ENCODE assay signal across 1 cellular context in the genomic region with DNA sequence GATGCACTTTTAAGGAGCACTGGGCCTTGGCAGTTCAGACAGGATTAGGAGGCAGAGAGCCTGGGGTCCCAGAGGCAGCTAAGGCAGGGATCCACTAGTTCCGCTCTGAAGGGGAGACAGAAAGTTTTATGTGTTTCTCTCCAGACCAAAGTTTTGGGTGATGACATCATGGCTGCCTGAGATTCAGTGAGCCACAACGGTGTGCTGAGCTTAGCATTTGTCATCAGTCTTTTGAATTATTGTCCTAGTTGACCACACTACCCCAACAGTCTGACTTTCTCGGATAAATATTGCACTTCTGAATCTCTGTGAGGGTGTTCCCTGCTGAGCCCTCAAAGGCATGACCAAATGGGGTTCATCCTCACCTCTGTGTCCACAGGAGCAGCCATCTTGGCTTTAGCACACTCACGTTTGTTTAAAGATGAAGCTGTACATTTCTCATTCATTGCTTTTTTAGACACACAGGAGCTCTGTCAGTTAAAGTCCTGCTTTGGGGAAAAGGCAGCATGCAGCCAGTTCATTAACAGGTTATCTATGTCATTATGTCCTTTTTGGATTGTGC.
TF ChIP-seq lines count a peak whose summit lies in the region.

No MANE protein-coding gene starts in this region.

TF ChIP-seq in K562, 482 proteins besides CTCF, POLR2A, EP300 and RAD21 (continued from another document and continues in another):
- TF ChIP-seq, protein P1, sequence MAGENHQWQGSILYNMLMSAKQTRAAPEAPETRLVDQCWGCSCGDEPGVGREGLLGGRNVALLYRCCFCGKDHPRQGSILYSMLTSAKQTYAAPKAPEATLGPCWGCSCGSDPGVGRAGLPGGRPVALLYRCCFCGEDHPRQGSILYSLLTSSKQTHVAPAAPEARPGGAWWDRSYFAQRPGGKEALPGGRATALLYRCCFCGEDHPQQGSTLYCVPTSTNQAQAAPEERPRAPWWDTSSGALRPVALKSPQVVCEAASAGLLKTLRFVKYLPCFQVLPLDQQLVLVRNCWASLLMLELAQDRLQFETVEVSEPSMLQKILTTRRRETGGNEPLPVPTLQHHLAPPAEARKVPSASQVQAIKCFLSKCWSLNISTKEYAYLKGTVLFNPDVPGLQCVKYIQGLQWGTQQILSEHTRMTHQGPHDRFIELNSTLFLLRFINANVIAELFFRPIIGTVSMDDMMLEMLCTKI (IDR thresholded peaks at IDR 0.05; ENCODE audit: partially characterized antibody), result no peak
- TF ChIP-seq ZNF584 (CRISPR knock-in tag; IDR thresholded peaks at IDR 0.05; ENCODE audit: low read depth), result peak; percentile 22; the same call in 1 of the 2 replicates
- TF ChIP-seq, protein P2, sequence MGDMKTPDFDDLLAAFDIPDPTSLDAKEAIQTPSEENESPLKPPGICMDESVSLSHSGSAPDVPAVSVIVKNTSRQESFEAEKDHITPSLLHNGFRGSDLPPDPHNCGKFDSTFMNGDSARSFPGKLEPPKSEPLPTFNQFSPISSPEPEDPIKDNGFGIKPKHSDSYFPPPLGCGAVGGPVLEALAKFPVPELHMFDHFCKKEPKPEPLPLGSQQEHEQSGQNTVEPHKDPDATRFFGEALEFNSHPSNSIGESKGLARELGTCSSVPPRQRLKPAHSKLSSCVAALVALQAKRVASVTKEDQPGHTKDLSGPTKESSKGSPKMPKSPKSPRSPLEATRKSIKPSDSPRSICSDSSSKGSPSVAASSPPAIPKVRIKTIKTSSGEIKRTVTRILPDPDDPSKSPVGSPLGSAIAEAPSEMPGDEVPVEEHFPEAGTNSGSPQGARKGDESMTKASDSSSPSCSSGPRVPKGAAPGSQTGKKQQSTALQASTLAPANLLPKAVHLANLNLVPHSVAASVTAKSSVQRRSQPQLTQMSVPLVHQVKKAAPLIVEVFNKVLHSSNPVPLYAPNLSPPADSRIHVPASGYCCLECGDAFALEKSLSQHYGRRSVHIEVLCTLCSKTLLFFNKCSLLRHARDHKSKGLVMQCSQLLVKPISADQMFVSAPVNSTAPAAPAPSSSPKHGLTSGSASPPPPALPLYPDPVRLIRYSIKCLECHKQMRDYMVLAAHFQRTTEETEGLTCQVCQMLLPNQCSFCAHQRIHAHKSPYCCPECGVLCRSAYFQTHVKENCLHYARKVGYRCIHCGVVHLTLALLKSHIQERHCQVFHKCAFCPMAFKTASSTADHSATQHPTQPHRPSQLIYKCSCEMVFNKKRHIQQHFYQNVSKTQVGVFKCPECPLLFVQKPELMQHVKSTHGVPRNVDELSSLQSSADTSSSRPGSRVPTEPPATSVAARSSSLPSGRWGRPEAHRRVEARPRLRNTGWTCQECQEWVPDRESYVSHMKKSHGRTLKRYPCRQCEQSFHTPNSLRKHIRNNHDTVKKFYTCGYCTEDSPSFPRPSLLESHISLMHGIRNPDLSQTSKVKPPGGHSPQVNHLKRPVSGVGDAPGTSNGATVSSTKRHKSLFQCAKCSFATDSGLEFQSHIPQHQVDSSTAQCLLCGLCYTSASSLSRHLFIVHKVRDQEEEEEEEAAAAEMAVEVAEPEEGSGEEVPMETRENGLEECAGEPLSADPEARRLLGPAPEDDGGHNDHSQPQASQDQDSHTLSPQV (IDR thresholded peaks at IDR 0.05), result 0 out of 2 replicates have a peak, but pooled peaks have one; percentile 25
- peak; percentile 66 for TF ChIP-seq ATF7 (IDR thresholded peaks at IDR 0.05)
- TF ChIP-seq, protein P3, sequence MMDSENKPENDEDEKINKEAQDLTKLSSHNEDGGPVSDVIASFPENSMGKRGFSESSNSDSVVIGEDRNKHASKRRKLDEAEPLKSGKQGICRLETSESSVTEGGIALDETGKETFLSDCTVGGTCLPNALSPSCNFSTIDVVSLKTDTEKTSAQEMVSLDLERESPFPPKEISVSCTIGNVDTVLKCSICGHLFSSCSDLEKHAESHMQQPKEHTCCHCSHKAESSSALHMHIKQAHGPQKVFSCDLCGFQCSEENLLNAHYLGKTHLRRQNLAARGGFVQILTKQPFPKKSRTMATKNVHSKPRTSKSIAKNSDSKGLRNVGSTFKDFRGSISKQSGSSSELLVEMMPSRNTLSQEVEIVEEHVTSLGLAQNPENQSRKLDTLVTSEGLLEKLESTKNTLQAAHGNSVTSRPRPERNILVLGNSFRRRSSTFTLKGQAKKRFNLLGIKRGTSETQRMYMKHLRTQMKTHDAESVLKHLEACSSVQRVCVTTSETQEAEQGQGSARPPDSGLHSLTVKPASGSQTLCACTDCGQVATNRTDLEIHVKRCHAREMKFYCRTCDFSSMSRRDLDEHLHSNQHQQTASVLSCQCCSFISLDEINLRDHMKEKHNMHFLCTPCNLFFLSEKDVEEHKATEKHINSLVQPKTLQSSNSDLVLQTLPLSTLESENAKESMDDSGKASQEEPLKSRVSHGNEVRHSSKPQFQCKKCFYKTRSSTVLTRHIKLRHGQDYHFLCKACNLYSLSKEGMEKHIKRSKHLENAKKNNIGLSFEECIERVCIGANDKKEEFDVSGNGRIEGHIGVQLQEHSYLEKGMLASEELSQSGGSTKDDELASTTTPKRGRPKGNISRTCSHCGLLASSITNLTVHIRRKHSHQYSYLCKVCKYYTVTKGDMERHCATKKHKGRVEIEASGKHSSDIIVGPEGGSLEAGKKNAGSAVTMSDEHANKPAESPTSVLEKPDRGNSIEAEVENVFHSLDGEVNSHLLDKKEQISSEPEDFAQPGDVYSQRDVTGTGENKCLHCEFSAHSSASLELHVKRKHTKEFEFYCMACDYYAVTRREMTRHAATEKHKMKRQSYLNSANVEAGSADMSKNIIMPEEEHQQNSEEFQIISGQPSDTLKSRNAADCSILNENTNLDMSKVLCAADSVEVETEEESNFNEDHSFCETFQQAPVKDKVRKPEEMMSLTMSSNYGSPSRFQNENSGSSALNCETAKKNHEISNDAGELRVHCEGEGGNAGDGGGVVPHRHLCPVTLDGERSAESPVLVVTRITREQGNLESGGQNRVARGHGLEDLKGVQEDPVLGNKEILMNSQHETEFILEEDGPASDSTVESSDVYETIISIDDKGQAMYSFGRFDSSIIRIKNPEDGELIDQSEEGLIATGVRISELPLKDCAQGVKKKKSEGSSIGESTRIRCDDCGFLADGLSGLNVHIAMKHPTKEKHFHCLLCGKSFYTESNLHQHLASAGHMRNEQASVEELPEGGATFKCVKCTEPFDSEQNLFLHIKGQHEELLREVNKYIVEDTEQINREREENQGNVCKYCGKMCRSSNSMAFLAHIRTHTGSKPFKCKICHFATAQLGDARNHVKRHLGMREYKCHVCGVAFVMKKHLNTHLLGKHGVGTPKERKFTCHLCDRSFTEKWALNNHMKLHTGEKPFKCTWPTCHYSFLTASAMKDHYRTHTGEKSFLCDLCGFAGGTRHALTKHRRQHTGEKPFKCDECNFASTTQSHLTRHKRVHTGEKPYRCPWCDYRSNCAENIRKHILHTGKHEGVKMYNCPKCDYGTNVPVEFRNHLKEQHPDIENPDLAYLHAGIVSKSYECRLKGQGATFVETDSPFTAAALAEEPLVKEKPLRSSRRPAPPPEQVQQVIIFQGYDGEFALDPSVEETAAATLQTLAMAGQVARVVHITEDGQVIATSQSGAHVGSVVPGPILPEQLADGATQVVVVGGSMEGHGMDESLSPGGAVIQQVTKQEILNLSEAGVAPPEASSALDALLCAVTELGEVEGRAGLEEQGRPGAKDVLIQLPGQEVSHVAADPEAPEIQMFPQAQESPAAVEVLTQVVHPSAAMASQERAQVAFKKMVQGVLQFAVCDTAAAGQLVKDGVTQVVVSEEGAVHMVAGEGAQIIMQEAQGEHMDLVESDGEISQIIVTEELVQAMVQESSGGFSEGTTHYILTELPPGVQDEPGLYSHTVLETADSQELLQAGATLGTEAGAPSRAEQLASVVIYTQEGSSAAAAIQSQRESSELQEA (IDR thresholded peaks at IDR 0.05; ENCODE audit: low read depth), result no peak
- no peak for TF ChIP-seq TEAD2 (tag; IDR thresholded peaks at IDR 0.05)
- TF ChIP-seq RBM34 (IDR thresholded peaks at IDR 0.05; ENCODE audit: borderline replicate concordance, insufficient read depth, low read length), result no peak
- TF ChIP-seq, protein P4, sequence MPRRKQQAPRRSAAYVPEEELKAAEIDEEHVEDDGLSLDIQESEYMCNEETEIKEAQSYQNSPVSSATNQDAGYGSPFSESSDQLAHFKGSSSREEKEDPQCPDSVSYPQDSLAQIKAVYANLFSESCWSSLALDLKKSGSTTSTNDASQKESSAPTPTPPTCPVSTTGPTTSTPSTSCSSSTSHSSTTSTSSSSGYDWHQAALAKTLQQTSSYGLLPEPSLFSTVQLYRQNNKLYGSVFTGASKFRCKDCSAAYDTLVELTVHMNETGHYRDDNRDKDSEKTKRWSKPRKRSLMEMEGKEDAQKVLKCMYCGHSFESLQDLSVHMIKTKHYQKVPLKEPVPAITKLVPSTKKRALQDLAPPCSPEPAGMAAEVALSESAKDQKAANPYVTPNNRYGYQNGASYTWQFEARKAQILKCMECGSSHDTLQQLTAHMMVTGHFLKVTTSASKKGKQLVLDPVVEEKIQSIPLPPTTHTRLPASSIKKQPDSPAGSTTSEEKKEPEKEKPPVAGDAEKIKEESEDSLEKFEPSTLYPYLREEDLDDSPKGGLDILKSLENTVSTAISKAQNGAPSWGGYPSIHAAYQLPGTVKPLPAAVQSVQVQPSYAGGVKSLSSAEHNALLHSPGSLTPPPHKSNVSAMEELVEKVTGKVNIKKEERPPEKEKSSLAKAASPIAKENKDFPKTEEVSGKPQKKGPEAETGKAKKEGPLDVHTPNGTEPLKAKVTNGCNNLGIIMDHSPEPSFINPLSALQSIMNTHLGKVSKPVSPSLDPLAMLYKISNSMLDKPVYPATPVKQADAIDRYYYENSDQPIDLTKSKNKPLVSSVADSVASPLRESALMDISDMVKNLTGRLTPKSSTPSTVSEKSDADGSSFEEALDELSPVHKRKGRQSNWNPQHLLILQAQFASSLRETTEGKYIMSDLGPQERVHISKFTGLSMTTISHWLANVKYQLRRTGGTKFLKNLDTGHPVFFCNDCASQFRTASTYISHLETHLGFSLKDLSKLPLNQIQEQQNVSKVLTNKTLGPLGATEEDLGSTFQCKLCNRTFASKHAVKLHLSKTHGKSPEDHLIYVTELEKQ (CRISPR knock-in tag; IDR thresholded peaks at IDR 0.05), result no peak
- no peak for TF ChIP-seq CEBPG (CRISPR knock-in tag; IDR thresholded peaks at IDR 0.05)
- TF ChIP-seq CEBPG (tag; conservative IDR thresholded peaks at IDR 0.05 in 1 of 2, IDR thresholded peaks at IDR 0.05 in 1 of 2), result peak in 1 of 2 experiments; percentile 50; a peak in 1 of 4 replicates
- TF ChIP-seq ZNF561 (CRISPR knock-in tag; conservative IDR thresholded peaks at IDR 0.05), result no peak
- TF ChIP-seq ZC3H8 (IDR thresholded peaks at IDR 0.05), result no peak
- TF ChIP-seq RBM14 (IDR thresholded peaks at IDR 0.05; ENCODE audit: borderline replicate concordance, insufficient read depth, low read depth, low read length), result no peak
- TF ChIP-seq EZH2 (IDR thresholded peaks at IDR 0.05; ENCODE audit: borderline replicate concordance, low read depth, low read length), result no peak
- 0 out of 2 replicates have a peak, but pooled peaks have one; percentile 12 for TF ChIP-seq JUND (IDR thresholded peaks at IDR 0.05; ENCODE audit: borderline replicate concordance, low read depth, low read length)
- 0 out of 3 replicates have a peak, but pooled peaks have one; percentile 29 for TF ChIP-seq JUND (tag; IDR thresholded peaks at IDR 0.05; ENCODE audit: borderline replicate concordance, low read depth, low read length)
- peak in 1 of 3 experiments; percentile 74 for TF ChIP-seq YY1 (IDR thresholded peaks at IDR 0.05; ENCODE audit: borderline replicate concordance in 1 of 3, control insufficient read depth in 1 of 3, extremely low read depth in 1 of 3, insufficient read depth in 3 of 3, insufficient read length in 1 of 3, insufficient replicate concordance in 2 of 3, low read depth in 1 of 3, low read length in 2 of 3)
- no peak for TF ChIP-seq RBM15 (IDR thresholded peaks at IDR 0.05; ENCODE audit: insufficient read depth, low read length)
- TF ChIP-seq BCL6 (CRISPR knock-in tag; IDR thresholded peaks at IDR 0.05), result no peak
- no peak for TF ChIP-seq SP1 (CRISPR knock-in tag; IDR thresholded peaks at IDR 0.05)
- TF ChIP-seq BCOR (IDR thresholded peaks at IDR 0.05), result no peak
- TF ChIP-seq, protein P5, sequence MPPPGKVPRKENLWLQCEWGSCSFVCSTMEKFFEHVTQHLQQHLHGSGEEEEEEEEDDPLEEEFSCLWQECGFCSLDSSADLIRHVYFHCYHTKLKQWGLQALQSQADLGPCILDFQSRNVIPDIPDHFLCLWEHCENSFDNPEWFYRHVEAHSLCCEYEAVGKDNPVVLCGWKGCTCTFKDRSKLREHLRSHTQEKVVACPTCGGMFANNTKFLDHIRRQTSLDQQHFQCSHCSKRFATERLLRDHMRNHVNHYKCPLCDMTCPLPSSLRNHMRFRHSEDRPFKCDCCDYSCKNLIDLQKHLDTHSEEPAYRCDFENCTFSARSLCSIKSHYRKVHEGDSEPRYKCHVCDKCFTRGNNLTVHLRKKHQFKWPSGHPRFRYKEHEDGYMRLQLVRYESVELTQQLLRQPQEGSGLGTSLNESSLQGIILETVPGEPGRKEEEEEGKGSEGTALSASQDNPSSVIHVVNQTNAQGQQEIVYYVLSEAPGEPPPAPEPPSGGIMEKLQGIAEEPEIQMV (tag; conservative IDR thresholded peaks at IDR 0.05; ENCODE audit: low read depth), result no peak
- no peak for TF ChIP-seq STAG1 (CRISPR knock-in tag; IDR thresholded peaks at IDR 0.05; ENCODE audit: borderline replicate concordance)
- TF ChIP-seq, protein P6, sequence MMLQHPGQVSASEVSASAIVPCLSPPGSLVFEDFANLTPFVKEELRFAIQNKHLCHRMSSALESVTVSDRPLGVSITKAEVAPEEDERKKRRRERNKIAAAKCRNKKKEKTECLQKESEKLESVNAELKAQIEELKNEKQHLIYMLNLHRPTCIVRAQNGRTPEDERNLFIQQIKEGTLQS (IDR thresholded peaks at IDR 0.05), result peak; percentile 83
- TF ChIP-seq, protein P6 (CRISPR knock-in tag; conservative IDR thresholded peaks at IDR 0.05), result 0 out of 2 replicates have a peak, but pooled peaks have one; percentile 62
- no peak for TF ChIP-seq ZNF146 (CRISPR knock-in tag; IDR thresholded peaks at IDR 0.05; ENCODE audit: unreplicated experiment)
- TF ChIP-seq, protein P7, sequence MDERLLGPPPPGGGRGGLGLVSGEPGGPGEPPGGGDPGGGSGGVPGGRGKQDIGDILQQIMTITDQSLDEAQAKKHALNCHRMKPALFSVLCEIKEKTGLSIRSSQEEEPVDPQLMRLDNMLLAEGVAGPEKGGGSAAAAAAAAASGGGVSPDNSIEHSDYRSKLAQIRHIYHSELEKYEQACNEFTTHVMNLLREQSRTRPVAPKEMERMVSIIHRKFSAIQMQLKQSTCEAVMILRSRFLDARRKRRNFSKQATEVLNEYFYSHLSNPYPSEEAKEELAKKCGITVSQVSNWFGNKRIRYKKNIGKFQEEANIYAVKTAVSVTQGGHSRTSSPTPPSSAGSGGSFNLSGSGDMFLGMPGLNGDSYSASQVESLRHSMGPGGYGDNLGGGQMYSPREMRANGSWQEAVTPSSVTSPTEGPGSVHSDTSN (CRISPR knock-in tag; IDR thresholded peaks at IDR 0.05; ENCODE audit: low read depth), result no peak
- TF ChIP-seq, protein P7 (tag; conservative IDR thresholded peaks at IDR 0.05; ENCODE audit: low read depth), result peak; percentile 36; the same call in 1 of the 2 replicates
- TF ChIP-seq RBM17 (IDR thresholded peaks at IDR 0.05; ENCODE audit: borderline replicate concordance, low read depth, low read length), result no peak
- peak; percentile 58 for TF ChIP-seq MEIS2 (IDR thresholded peaks at IDR 0.05; ENCODE audit: partially characterized antibody)
